17 cellular contexts compared by ENCODE assay signal in the genomic region with DNA sequence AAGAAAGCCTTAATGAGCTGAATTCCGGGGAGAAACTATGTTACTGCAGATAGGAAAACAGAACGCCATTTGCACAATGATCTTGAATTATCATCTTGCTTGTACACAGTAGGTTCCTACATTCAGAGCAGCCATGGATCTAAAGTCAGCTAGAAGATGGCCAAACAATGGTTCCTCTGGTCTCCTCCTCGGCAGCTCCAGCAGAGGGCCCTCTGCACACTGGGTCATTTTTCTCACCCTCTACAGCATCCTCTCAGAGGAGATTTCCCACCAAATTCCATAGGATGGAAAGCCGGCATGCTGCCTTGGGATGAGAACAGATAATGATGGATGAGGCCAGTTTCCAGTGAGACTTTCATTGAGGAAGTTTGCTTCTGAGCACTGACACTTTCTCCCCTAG.
DNase-seq lines count a peak whose midpoint lies in the region; ATAC-seq and TF ChIP-seq lines count a peak whose summit lies in the region.
"Had no signal": no experiment of that assay in that cellular context is flagged by ENCODE, and none has a peak within 500 bp of the region (broad histone marks: within the 10 kb centered on the region; RNA-seq: fewer than 3 reads in every experiment).

No MANE protein-coding gene starts in this region.

- in situ Hi-C loops in Panc1 (cut with HindIII; ENCODE audit: low pct_unique_long_range_greater_than_20kb, low sequenced_read_pairs): no loop called here

- H3K4me3 ChIP-seq in Panc1 (ENCODE audit: low read depth in 2 of 2, low read length in 2 of 2): no peak overlapping the region
- H3K4me3 ChIP-seq in gastroesophageal sphincter: no peak overlapping the region
- H3K4me3 ChIP-seq in aorta (ENCODE audit: low read length in 2 of 2): no peak overlapping the region
- H3K4me3 ChIP-seq: A549, colonic mucosa, HAP-1 had no signal

- no TSS peak for BruUV-seq in Panc1 (replicated peaks; lab: Mats Ljungman, UMichigan)

- no peaks in the 10 kb centered on the region for H3K4me1 ChIP-seq in Panc1 (ENCODE audit: control insufficient read depth, insufficient read depth, low read length)
- peaks cover 16 to 76% (median 23%) of the 10 kb centered on the region in 3 donors for H3K4me1 ChIP-seq in gastroesophageal sphincter
- H3K4me1 ChIP-seq in aorta (ENCODE audit: control insufficient read depth in 1 of 2, insufficient read depth in 2 of 2, low read length in 2 of 2): peaks cover 9 to 16% of the 10 kb centered on the region in 2 donors
- H3K4me1 ChIP-seq: colonic mucosa had no signal

- no peak overlapping the region for H3K27ac ChIP-seq in Panc1 (ENCODE audit: low read length)
- peak overlapping the region in 3 of 4 donors; percentile 15 to 94 (median 62) for H3K27ac ChIP-seq in gastroesophageal sphincter
- peak overlapping the region; percentile 42 to 77 for H3K27ac ChIP-seq in aorta (ENCODE audit: low read depth in 1 of 2, low read length in 2 of 2)
- H3K27ac ChIP-seq: A549, C4-2B, colonic mucosa, neutrophil had no signal

- intact Hi-C loops in Panc1 (cut with micrococcal nuclease; ENCODE audit: unreplicated experiment) (loop anchor here (10.0 kb wide), 1 partner anchor 109 kb away; no protein-coding TSS in a partner anchor), aorta (cut with DNase I) (no loop called here)

- no peaks in the 10 kb centered on the region for H3K36me3 ChIP-seq in Panc1 (ENCODE audit: control insufficient read depth, insufficient read depth, low read length)
- H3K36me3 ChIP-seq in gastroesophageal sphincter: no peaks in the 10 kb centered on the region
- no peaks in the 10 kb centered on the region for H3K36me3 ChIP-seq in aorta (ENCODE audit: control insufficient read depth in 1 of 2, insufficient read depth in 2 of 2, low read length in 1 of 2)
- H3K36me3 ChIP-seq: colonic mucosa, HAP-1, neutrophil had no signal

- POLR2A ChIA-PET in Panc1 (lab: Charles Lee): no interaction called here

- ATAC-seq in Panc1 (no peak), gastroesophageal sphincter (no peak), aorta (ENCODE audit: low FRiP score) (no peak)

- peak; percentile 2 for DNase-seq in NCI-H82 (lab: John Stamatoyannopoulos, UW)
- DNase-seq in NCI-H82 treated with DMSO at 0.1 percent for 48 hours (lab: John Stamatoyannopoulos, UW; ENCODE audit: unreplicated experiment): no peak
- DNase-seq in Panc1 (ENCODE audit: low read depth, low spot score): no peak
- no peak for DNase-seq in aorta
- no peak for DNase-seq in stimulated activated CD4-positive, alpha-beta T cell treated with anti-CD3 and anti-CD28 coated beads, Interleukin-4, amount 100 ng/mL, for 24 hours
- DNase-seq in SW 1271 (lab: John Stamatoyannopoulos, UW): no peak
- DNase-seq in dedifferentiated amniotic fluid mesenchymal stem cell (ENCODE audit: extremely low spot score): no peak
- DNase-seq: activated CD4-positive, alpha-beta T cell treated with anti-CD3 and anti-CD28 coated beads for 4 hours; activated naive CD8-positive, alpha-beta T cell treated with anti-CD3 and anti-CD28 coated beads, Interleukin-2, amount 10 ng/mL, durations not matched to agents 7 days and 5 days; colonic mucosa; NCI-H2171; NCI-H524 treated with DMSO at 0.1 percent for 48 hours had no signal

- WGBS in gastroesophageal sphincter (ENCODE audit: low coverage in 1 of 2), 2 donors: 93 to 100% methylated on average over 2 to 4 of the region's 4 CpGs
- WGBS in aorta, 2 donors: 92 to 95% methylated on average over 4 of the region's 4 CpGs

- H3K9me3 ChIP-seq in Panc1 (ENCODE audit: control insufficient read depth, insufficient read depth, low read depth, low read length) (no peaks in the 10 kb centered on the region), gastroesophageal sphincter (no peaks in the 10 kb centered on the region), aorta (ENCODE audit: control insufficient read depth, low read length) (no peaks in the 10 kb centered on the region)
- H3K9me3 ChIP-seq: A549, colonic mucosa, HAP-1, neutrophil had no signal

- H3K27me3 ChIP-seq in Panc1 (ENCODE audit: control insufficient read depth, insufficient read depth, low read length): no peaks in the 10 kb centered on the region
- H3K27me3 ChIP-seq in gastroesophageal sphincter: no peaks in the 10 kb centered on the region
- no peaks in the 10 kb centered on the region for H3K27me3 ChIP-seq in aorta (ENCODE audit: control insufficient read depth in 1 of 2, insufficient read depth in 2 of 2, low read length in 1 of 2)
- H3K27me3 ChIP-seq: colonic mucosa had no signal

- TF ChIP-seq EP300 in gastroesophageal sphincter (IDR thresholded peaks at IDR 0.05): no peak

- TF ChIP-seq POLR2A in gastroesophageal sphincter (IDR thresholded peaks at IDR 0.05): no peak

- CTCF ChIA-PET in Panc1 (lab: Charles Lee): no interaction called here

- TF ChIP-seq CTCF in Panc1 (IDR thresholded peaks at IDR 0.05) (peak; percentile 14; the same call in 1 of the 2 replicates), gastroesophageal sphincter (IDR thresholded peaks at IDR 0.05) (no peak)
